26 cellular contexts compared by ENCODE assay signal in the genomic region with DNA sequence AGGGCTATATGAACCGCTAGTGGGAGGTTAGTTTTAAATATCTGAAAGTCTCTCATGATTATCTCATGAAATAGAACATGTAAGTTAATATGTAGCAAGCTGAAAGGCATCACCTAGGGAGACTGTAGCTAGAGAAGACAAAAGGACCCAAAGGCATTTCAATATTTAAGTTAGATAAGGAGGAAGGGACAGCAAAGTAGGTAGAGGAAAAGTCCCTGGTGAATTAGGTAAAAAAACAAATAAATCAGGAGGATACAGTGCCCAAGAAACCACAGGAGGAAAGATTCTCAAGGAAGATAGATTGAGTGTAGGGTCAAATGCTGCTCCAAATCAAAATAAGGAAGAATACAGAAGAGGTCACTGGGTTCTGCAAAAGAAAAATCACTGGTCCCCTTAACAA.
"Had no signal": no experiment of that assay in that cellular context is flagged by ENCODE, and none has a peak within 500 bp of the region (broad histone marks: within the 10 kb centered on the region; RNA-seq: fewer than 3 reads in every experiment).

No MANE protein-coding gene starts in this region.

- H3K27ac Mint-ChIP-seq: activated B cell treated with CpG ODN at 0.5 μM for 24 hours; activated CD4-positive, alpha-beta memory T cell treated with anti-CD3 and anti-CD28 coated beads, Interleukin-2, amount 10 ng/mL, durations not matched to agents 7 days and 5 days; activated naive CD4-positive, alpha-beta T cell treated with anti-CD3 and anti-CD28 coated beads for 36 hours; activated naive CD8-positive, alpha-beta T cell; activated T-helper 17 cell treated with anti-CD3 and anti-CD28 coated beads, Interleukin-2, amount 50 U/mL, for 72 hours; T-helper 17 cell had no signal

- H3K4me3 Mint-ChIP-seq: activated B cell treated with CpG ODN at 0.5 μM for 24 hours; activated CD4-positive, alpha-beta memory T cell treated with anti-CD3 and anti-CD28 coated beads, Interleukin-2, amount 10 ng/mL, durations not matched to agents 7 days and 5 days; activated naive CD4-positive, alpha-beta T cell treated with anti-CD3 and anti-CD28 coated beads for 36 hours; activated naive CD8-positive, alpha-beta T cell; activated T-helper 17 cell treated with anti-CD3 and anti-CD28 coated beads, Interleukin-2, amount 50 U/mL, for 72 hours; brain; central memory CD8-positive, alpha-beta T cell; T-helper 17 cell had no signal

- H3K4me3 ChIP-seq: Peyer's patch had no signal

- DNase-seq: activated B cell treated with CpG ODN at 0.5 μM for 24 hours; activated CD4-positive, alpha-beta memory T cell treated with anti-CD3 and anti-CD28 coated beads, Interleukin-2, amount 10 ng/mL, durations not matched to agents 7 days and 5 days; activated CD4-positive, alpha-beta T cell treated with anti-CD3 and anti-CD28 coated beads for 1 hour; activated CD4-positive, alpha-beta T cell treated with anti-CD3 and anti-CD28 coated beads, Interleukin-2, amount 50 U/mL, for 1 hour; activated gamma-delta T cell; activated naive CD4-positive, alpha-beta T cell treated with anti-CD3 and anti-CD28 coated beads for 36 hours; activated T-cell treated with anti-CD3 and anti-CD28 coated beads for 4 hours; activated T-cell treated with anti-CD3 and anti-CD28 coated beads, Interleukin-2, amount 50 U/mL, for 48 hours; amygdala; KG1; NCI-H1092; NCI-H1930; NCI-H2107; NCI-H2171 treated with DMSO at 0.1 percent for 48 hours; NCI-H226; NCI-H526; NCI-H774; Peyer's patch; SIG-M5; T-helper 17 cell; T-helper 9 cell had no signal

- H3K27me3 ChIP-seq: Peyer's patch had no signal

- FAIRE-seq: astrocyte had no signal

- H3K36me3 Mint-ChIP-seq: activated naive CD8-positive, alpha-beta T cell; brain had no signal

- H3K9me3 Mint-ChIP-seq: activated B cell treated with CpG ODN at 0.5 μM for 24 hours; activated CD4-positive, alpha-beta memory T cell treated with anti-CD3 and anti-CD28 coated beads, Interleukin-2, amount 10 ng/mL, durations not matched to agents 7 days and 5 days; activated naive CD4-positive, alpha-beta T cell treated with anti-CD3 and anti-CD28 coated beads for 36 hours; activated T-helper 17 cell treated with anti-CD3 and anti-CD28 coated beads, Interleukin-2, amount 50 U/mL, for 72 hours had no signal

- H3K27ac ChIP-seq: Peyer's patch had no signal

- H3K27me3 Mint-ChIP-seq: activated B cell treated with CpG ODN at 0.5 μM for 24 hours; activated CD4-positive, alpha-beta memory T cell treated with anti-CD3 and anti-CD28 coated beads, Interleukin-2, amount 10 ng/mL, durations not matched to agents 7 days and 5 days; brain; central memory CD8-positive, alpha-beta T cell had no signal

- H3K4me1 Mint-ChIP-seq: activated B cell treated with CpG ODN at 0.5 μM for 24 hours; activated CD4-positive, alpha-beta memory T cell treated with anti-CD3 and anti-CD28 coated beads, Interleukin-2, amount 10 ng/mL, durations not matched to agents 7 days and 5 days; central memory CD8-positive, alpha-beta T cell had no signal

- H3K36me3 ChIP-seq: Peyer's patch had no signal

- ATAC-seq: activated T-helper 17 cell treated with anti-CD3 and anti-CD28 coated beads, Interleukin-2, amount 50 U/mL, for 72 hours; T-helper 17 cell had no signal

- H3K4me1 ChIP-seq: Peyer's patch had no signal

- H3K9me3 ChIP-seq: Peyer's patch had no signal
